1 cellular context compared by ENCODE assay signal in the genomic region with DNA sequence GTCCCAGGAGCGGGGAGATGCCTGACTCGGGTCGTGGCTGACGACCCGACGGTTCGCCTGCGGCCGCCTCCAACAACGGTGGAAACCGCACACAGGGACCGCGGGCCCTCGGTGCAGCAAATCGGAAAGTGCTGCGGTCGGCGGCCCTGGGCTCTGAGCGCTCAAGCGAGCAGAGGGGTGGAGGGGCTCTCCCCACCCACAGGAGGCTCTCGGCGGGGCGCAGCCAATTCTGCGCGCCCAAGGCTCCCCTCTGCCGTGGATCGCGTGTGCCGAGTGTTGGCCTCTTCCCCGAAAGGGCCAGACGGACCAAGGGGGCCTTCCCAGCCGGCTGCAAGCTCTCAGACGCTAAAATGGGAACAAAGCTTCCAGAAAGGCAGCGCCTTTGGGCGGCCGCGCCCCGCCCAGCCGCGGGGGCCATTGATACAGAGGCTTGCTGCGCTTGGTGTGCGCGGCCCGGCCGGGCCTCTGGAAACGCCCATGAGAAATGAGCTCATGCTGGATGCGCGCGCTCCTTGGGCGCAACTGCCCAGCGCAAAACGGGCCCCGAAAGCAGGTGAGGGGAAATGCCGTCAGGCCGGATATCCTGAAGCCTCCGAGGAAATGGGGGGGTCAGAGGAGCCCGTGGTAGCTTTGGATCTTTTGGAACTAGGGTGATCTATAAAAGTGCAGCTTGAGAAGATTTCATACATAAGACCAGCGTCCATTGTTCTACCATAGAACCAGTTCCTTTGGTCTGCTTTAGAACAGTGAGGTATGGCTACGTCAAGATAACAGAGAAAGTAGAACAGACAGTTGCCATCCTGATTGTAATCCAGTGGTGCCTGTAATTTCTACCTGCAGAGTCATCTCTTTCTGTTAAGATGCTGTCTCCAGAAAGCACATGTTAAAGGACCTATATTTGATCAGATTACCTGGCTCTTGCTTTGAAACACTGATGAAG.
TF ChIP-seq lines count a peak whose summit lies in the region.

No MANE protein-coding gene starts in this region.

TF ChIP-seq in SK-N-SH treated with all-trans-retinoic acid at 6 μM for 48 hours, 23 proteins besides CTCF, POLR2A, EP300 and RAD21 (continued from another document):
- TF ChIP-seq, protein P1, sequence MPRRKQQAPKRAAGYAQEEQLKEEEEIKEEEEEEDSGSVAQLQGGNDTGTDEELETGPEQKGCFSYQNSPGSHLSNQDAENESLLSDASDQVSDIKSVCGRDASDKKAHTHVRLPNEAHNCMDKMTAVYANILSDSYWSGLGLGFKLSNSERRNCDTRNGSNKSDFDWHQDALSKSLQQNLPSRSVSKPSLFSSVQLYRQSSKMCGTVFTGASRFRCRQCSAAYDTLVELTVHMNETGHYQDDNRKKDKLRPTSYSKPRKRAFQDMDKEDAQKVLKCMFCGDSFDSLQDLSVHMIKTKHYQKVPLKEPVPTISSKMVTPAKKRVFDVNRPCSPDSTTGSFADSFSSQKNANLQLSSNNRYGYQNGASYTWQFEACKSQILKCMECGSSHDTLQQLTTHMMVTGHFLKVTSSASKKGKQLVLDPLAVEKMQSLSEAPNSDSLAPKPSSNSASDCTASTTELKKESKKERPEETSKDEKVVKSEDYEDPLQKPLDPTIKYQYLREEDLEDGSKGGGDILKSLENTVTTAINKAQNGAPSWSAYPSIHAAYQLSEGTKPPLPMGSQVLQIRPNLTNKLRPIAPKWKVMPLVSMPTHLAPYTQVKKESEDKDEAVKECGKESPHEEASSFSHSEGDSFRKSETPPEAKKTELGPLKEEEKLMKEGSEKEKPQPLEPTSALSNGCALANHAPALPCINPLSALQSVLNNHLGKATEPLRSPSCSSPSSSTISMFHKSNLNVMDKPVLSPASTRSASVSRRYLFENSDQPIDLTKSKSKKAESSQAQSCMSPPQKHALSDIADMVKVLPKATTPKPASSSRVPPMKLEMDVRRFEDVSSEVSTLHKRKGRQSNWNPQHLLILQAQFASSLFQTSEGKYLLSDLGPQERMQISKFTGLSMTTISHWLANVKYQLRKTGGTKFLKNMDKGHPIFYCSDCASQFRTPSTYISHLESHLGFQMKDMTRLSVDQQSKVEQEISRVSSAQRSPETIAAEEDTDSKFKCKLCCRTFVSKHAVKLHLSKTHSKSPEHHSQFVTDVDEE (CRISPR knock-in tag; IDR thresholded peaks at IDR 0.05), result 0 out of 2 replicates have a peak, but pooled peaks have one; percentile 9
- TF ChIP-seq ARNTL (CRISPR knock-in tag; IDR thresholded peaks at IDR 0.05; ENCODE audit: borderline replicate concordance, low read depth) (no peak), SNAI2 (CRISPR knock-in tag; IDR thresholded peaks at IDR 0.05) (no peak)
- TF ChIP-seq, protein P2, sequence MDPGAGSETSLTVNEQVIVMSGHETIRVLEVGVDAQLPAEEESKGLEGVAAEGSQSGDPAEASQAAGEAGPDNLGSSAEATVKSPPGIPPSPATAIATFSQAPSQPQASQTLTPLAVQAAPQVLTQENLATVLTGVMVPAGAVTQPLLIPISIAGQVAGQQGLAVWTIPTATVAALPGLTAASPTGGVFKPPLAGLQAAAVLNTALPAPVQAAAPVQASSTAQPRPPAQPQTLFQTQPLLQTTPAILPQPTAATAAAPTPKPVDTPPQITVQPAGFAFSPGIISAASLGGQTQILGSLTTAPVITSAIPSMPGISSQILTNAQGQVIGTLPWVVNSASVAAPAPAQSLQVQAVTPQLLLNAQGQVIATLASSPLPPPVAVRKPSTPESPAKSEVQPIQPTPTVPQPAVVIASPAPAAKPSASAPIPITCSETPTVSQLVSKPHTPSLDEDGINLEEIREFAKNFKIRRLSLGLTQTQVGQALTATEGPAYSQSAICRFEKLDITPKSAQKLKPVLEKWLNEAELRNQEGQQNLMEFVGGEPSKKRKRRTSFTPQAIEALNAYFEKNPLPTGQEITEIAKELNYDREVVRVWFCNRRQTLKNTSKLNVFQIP (CRISPR knock-in tag; IDR thresholded peaks at IDR 0.05; ENCODE audit: borderline replicate concordance, low read depth), result no peak
